21 cellular contexts compared by ENCODE assay signal in genomic region chr3:113794526-113794925, GRCh38.
"Had no signal": no experiment of that assay in that cellular context is flagged by ENCODE, and none has a peak within 500 bp of the region (broad histone marks: within the 10 kb centered on the region; RNA-seq: fewer than 3 reads in every experiment).

No MANE protein-coding gene starts in this region.

- H3K4me3 ChIP-seq: dorsolateral prefrontal cortex, esophagus squamous epithelium, gastrocnemius medialis, left ventricle myocardium inferior, right lobe of liver, skin epidermis, thyroid gland had no signal

- H3K27me3 ChIP-seq: dorsolateral prefrontal cortex, esophagus squamous epithelium, gastrocnemius medialis, right lobe of liver, thyroid gland had no signal

- H3K4me3 Mint-ChIP-seq: activated CD4-positive, alpha-beta memory T cell treated with anti-CD3 and anti-CD28 coated beads for 36 hours; activated naive CD8-positive, alpha-beta T cell treated with anti-CD3 and anti-CD28 coated beads for 36 hours; nephron progenitor cell; stimulated activated naive CD8-positive, alpha-beta T cell treated with anti-CD3 and anti-CD28 coated beads, Interleukin-15, Interleukin-2, amounts not matched to agents 100 ng/mL and 50 ng/mL, for 24 hours had no signal

- H3K9me3 ChIP-seq: esophagus squamous epithelium, gastrocnemius medialis, left ventricle myocardium inferior, right lobe of liver, thyroid gland had no signal

- H3K9me3 Mint-ChIP-seq: activated CD4-positive, alpha-beta memory T cell treated with anti-CD3 and anti-CD28 coated beads for 36 hours; activated naive CD8-positive, alpha-beta T cell treated with anti-CD3 and anti-CD28 coated beads for 36 hours; nephron progenitor cell; stimulated activated naive CD8-positive, alpha-beta T cell treated with anti-CD3 and anti-CD28 coated beads, Interleukin-15, Interleukin-2, amounts not matched to agents 100 ng/mL and 50 ng/mL, for 24 hours had no signal

- H3K4me1 Mint-ChIP-seq: nephron progenitor cell had no signal

- H3K27ac ChIP-seq: dorsolateral prefrontal cortex, esophagus squamous epithelium, gastrocnemius medialis, left ventricle myocardium inferior, right lobe of liver, skin epidermis, thyroid gland had no signal

- ATAC-seq: gastrocnemius medialis, right lobe of liver had no signal

- H3K4me1 ChIP-seq: esophagus squamous epithelium, gastrocnemius medialis, left ventricle myocardium inferior, right lobe of liver, thyroid gland had no signal

- DNase-seq: activated CD4-positive, alpha-beta memory T cell treated with anti-CD3 and anti-CD28 coated beads for 36 hours; activated CD4-positive, alpha-beta T cell treated with anti-CD3 and anti-CD28 coated beads for 4 hours; activated CD4-positive, CD25-positive, alpha-beta regulatory T cell; activated naive CD4-positive, alpha-beta T cell treated with Interleukin-2 at 50 U/mL for 16 hours; activated naive CD8-positive, alpha-beta T cell treated with anti-CD3 and anti-CD28 coated beads for 36 hours; activated T-cell treated with anti-CD3 and anti-CD28 coated beads, Interleukin-2, amount 50 U/mL, for 48 hours; central memory CD4-positive, alpha-beta T cell; dorsolateral prefrontal cortex; esophagus squamous epithelium; gastrocnemius medialis; hypothalamus; left ventricle myocardium inferior; mammary epithelial cell; nephron progenitor cell; nucleus accumbens; right lobe of liver; stimulated activated CD4-positive, alpha-beta T cell treated with anti-CD3 and anti-CD28 coated beads, Interleukin-1b, Interleukin-23, amount 100 ng/mL, for 48 hours; substantia nigra; thyroid gland had no signal

- H3K27me3 Mint-ChIP-seq: activated CD4-positive, alpha-beta memory T cell treated with anti-CD3 and anti-CD28 coated beads for 36 hours; activated naive CD8-positive, alpha-beta T cell treated with anti-CD3 and anti-CD28 coated beads for 36 hours; stimulated activated naive CD8-positive, alpha-beta T cell treated with anti-CD3 and anti-CD28 coated beads, Interleukin-15, Interleukin-2, amounts not matched to agents 100 ng/mL and 50 ng/mL, for 24 hours had no signal

- H3K27ac Mint-ChIP-seq: activated CD4-positive, alpha-beta memory T cell treated with anti-CD3 and anti-CD28 coated beads for 36 hours; activated naive CD8-positive, alpha-beta T cell treated with anti-CD3 and anti-CD28 coated beads for 36 hours; nephron progenitor cell; stimulated activated naive CD8-positive, alpha-beta T cell treated with anti-CD3 and anti-CD28 coated beads, Interleukin-15, Interleukin-2, amounts not matched to agents 100 ng/mL and 50 ng/mL, for 24 hours had no signal
